In genomic region chr5:39076101-39076756, GRCh38 we compare ENCODE assay signal across 10 cellular contexts. TPM values are rescaled to one million over a fixed set of nuclear protein-coding genes. Genes with fewer than 3 reads are reported as not detected.
DNase-seq lines count a peak whose midpoint lies in the region; ATAC-seq and FAIRE-seq lines count a peak whose summit lies in the region.
"Had no signal": no experiment of that assay in that cellular context is flagged by ENCODE, and none has a peak within 500 bp of the region (broad histone marks: within the 10 kb centered on the region; RNA-seq: fewer than 3 reads in every experiment).

No MANE protein-coding gene starts in this region.

- no peak for DNase-seq in activated naive CD4-positive, alpha-beta T cell treated with anti-CD3 and anti-CD28 coated beads for 36 hours
- no peak for DNase-seq in activated naive CD4-positive, alpha-beta T cell treated with anti-CD3 and anti-CD28 coated beads, Interleukin-2, amount 50 U/mL, for 16 hours
- DNase-seq in RCC 7860 (ENCODE audit: low spot score) (no peak), immature natural killer cell (no peak), superior temporal gyrus (ENCODE audit: extremely low spot score) (peak; percentile 68), DMS53 (lab: John Stamatoyannopoulos, UW) (no peak)
- DNase-seq in activated CD4-positive, CD25-positive, alpha-beta regulatory T cell (lab: John Stamatoyannopoulos, UW): no peak
- DNase-seq: activated CD4-positive, alpha-beta T cell treated with anti-CD3 and anti-CD28 coated beads, Interleukin-2, amount 50 U/mL, for 48 hours; NCI-H1092 treated with DMSO at 0.1 percent for 48 hours had no signal

- H3K4me3 Mint-ChIP-seq in activated naive CD4-positive, alpha-beta T cell treated with anti-CD3 and anti-CD28 coated beads for 36 hours: peak overlapping the region; percentile 12
- H3K4me3 Mint-ChIP-seq in immature natural killer cell: peak overlapping the region in 3 of 5 donors; percentile 7 to 54 (median 30)

- H3K36me3 Mint-ChIP-seq in activated naive CD4-positive, alpha-beta T cell treated with anti-CD3 and anti-CD28 coated beads for 36 hours (ENCODE audit: low read depth): peaks cover 3% of the 10 kb centered on the region
- H3K36me3 Mint-ChIP-seq in immature natural killer cell: no peaks in the 10 kb centered on the region

- no peak for ATAC-seq in HG02840 (IDR thresholded peaks at IDR 0.05; ENCODE audit: low FRiP score, unreplicated experiment)

- H3K27me3 Mint-ChIP-seq in activated naive CD4-positive, alpha-beta T cell treated with anti-CD3 and anti-CD28 coated beads for 36 hours (ENCODE audit: low read depth): peaks cover 24% of the 10 kb centered on the region
- H3K27me3 Mint-ChIP-seq in immature natural killer cell (ENCODE audit: low read depth in 3 of 3): peaks cover 10 to 26% (median 18%) of the 10 kb centered on the region in 3 donors

- H3K27ac Mint-ChIP-seq in activated naive CD4-positive, alpha-beta T cell treated with anti-CD3 and anti-CD28 coated beads for 36 hours: no peak overlapping the region
- peak overlapping the region in 1 of 6 donors; percentile 45 for H3K27ac Mint-ChIP-seq in immature natural killer cell

- CTCF ChIA-PET in activated naive CD4-positive, alpha-beta T cell treated with anti-CD3 and anti-CD28 coated beads for 36 hours (lab: Charles Lee): interaction anchor here (0.6 to 1.5 kb wide), 5 partner anchors 20 to 997 kb away, joined by 3 to 7 read pairs (median 3); no protein-coding TSS in a partner anchor

- FAIRE-seq in RCC 7860 (lab: Jason Lieb, UNC): peak; percentile 40

- intact Hi-C loops in activated naive CD4-positive, alpha-beta T cell treated with anti-CD3 and anti-CD28 coated beads for 36 hours (cut with micrococcal nuclease): loop anchor here (5.0 kb wide), 1 partner anchor 61 kb away; no protein-coding TSS in a partner anchor

- no peaks in the 10 kb centered on the region for H3K9me3 Mint-ChIP-seq in activated naive CD4-positive, alpha-beta T cell treated with anti-CD3 and anti-CD28 coated beads for 36 hours
- H3K9me3 Mint-ChIP-seq in immature natural killer cell: no peaks in the 10 kb centered on the region

- H3K4me1 Mint-ChIP-seq in activated naive CD4-positive, alpha-beta T cell treated with anti-CD3 and anti-CD28 coated beads for 36 hours (ENCODE audit: low read depth): peaks cover 28% of the 10 kb centered on the region
- peaks cover 32 to 48% of the 10 kb centered on the region in 2 donors for H3K4me1 Mint-ChIP-seq in immature natural killer cell

RNA-seq across cellular contexts. Expression of gene RICTOR, which starts 2.0 kb away (rescaled TPM):
- 10 to 100 TPM; 25.0 to 26.1 TPM for total RNA-seq in activated naive CD4-positive, alpha-beta T cell treated with anti-CD3 and anti-CD28 coated beads for 36 hours
- 10 to 100 TPM in 1 of 3 donors, 1 to 10 TPM in 2; 6.7 to 14.0 (median 7.4) TPM for polyA plus RNA-seq in immature natural killer cell
